Comparison of ENCODE assay signal across 21 cellular contexts in genomic region chr9:121949364-121949763, GRCh38.
A peak's percentile ranks its signal among the peaks of the same experiment; 100 is the strongest.
DNase-seq lines count a peak whose midpoint lies in the region; TF ChIP-seq lines count a peak whose summit lies in the region.
"Had no signal": no experiment of that assay in that cellular context is flagged by ENCODE, and none has a peak within 500 bp of the region (broad histone marks: within the 10 kb centered on the region; RNA-seq: fewer than 3 reads in every experiment).

No MANE protein-coding gene starts in this region.

- CTCF ChIA-PET in MCF 10A (lab: Yijun Ruan, JAX) (interaction anchor here (1.2 kb wide), 1 partner anchor 401 kb away, joined by 4 read pairs; no protein-coding TSS in a partner anchor), mammary epithelial cell (lab: Charles Lee; ENCODE audit: low non-redundant PET) (no interaction called here)

- 82% methylated on average over 4 of the region's 4 CpGs for WGBS in mammary epithelial cell (ENCODE audit: low coverage, missing lambda C conversion rate)
- 65% methylated on average over 4 of the region's 4 CpGs for WGBS in smooth muscle cell (ENCODE audit: low lambda C conversion rate)

- no peak overlapping the region for H3K4me2 ChIP-seq in mammary epithelial cell (ENCODE audit: insufficient read depth, low read depth, low read length)
- H3K4me2 ChIP-seq in smooth muscle cell: no peak overlapping the region
- H3K4me2 ChIP-seq: A549, GM23338 had no signal

- POLR2A ChIA-PET in MCF 10A (lab: Yijun Ruan, JAX): interaction anchor here (1.2 to 1.8 kb wide), 2 partner anchors 14 to 23 kb away, joined by 3 to 6 read pairs; no protein-coding TSS in a partner anchor

- peak overlapping the region; percentile 4 for H3K4me3 Mint-ChIP-seq in MCF 10A (ENCODE audit: unreplicated experiment)
- no peak overlapping the region for H3K4me3 Mint-ChIP-seq in glutamatergic neuron (ENCODE audit: unreplicated experiment)
- H3K4me3 Mint-ChIP-seq: B cell, CD14-positive monocyte, GM23338 had no signal

- peak; percentile 89 for DNase-seq in MCF 10A (ENCODE audit: unreplicated experiment)
- DNase-seq in mammary epithelial cell: no peak
- peak; percentile 9 for DNase-seq in MG63
- DNase-seq in epithelial cell of esophagus (ENCODE audit: low read depth): peak; percentile 89
- DNase-seq in smooth muscle cell (lab: John Stamatoyannopoulos, UW; ENCODE audit: unreplicated experiment): no peak
- DNase-seq in stimulated activated naive CD4-positive, alpha-beta T cell (lab: John Stamatoyannopoulos, UW): no peak
- DNase-seq in islet precursor cell: no peak
- no peak for DNase-seq in glutamatergic neuron
- DNase-seq: KG1, MV-4-11, NCI-H1105 treated with DMSO at 0.1 percent for 48 hours, NCI-H2029 treated with DMSO at 0.1 percent for 48 hours, NCI-H226, NCI-H524, NCI-H774, SHP77 had no signal

- H3K36me3 Mint-ChIP-seq in MCF 10A (ENCODE audit: insufficient read depth, unreplicated experiment): peaks cover 12% of the 10 kb centered on the region
- no peaks in the 10 kb centered on the region for H3K36me3 Mint-ChIP-seq in glutamatergic neuron (ENCODE audit: unreplicated experiment)
- H3K36me3 Mint-ChIP-seq: CD14-positive monocyte had no signal

- intact Hi-C loops in MCF 10A (cut with micrococcal nuclease) (no loop called here), mammary epithelial cell (cut with micrococcal nuclease) (no loop called here)

- peaks cover 22% of the 10 kb centered on the region for H3K4me1 ChIP-seq in mammary epithelial cell (ENCODE audit: insufficient read depth, low read length)
- H3K4me1 ChIP-seq in smooth muscle cell (ENCODE audit: low read depth): peaks cover 7% of the 10 kb centered on the region
- H3K4me1 ChIP-seq: A549 had no signal

- no peak overlapping the region for H2AFZ ChIP-seq in mammary epithelial cell (ENCODE audit: low read depth, low read length)
- no peak overlapping the region for H2AFZ ChIP-seq in smooth muscle cell (ENCODE audit: low read depth)
- H2AFZ ChIP-seq: GM23338 had no signal

- H3K27me3 ChIP-seq in mammary epithelial cell (ENCODE audit: insufficient read depth, low read length) (no peaks in the 10 kb centered on the region), MG63 (no peaks in the 10 kb centered on the region), smooth muscle cell (ENCODE audit: low read depth) (no peaks in the 10 kb centered on the region)

- H3K27me3 Mint-ChIP-seq in MCF 10A (ENCODE audit: insufficient read depth, unreplicated experiment) (no peaks in the 10 kb centered on the region), glutamatergic neuron (ENCODE audit: unreplicated experiment) (peaks cover 2% of the 10 kb centered on the region)
- H3K27me3 Mint-ChIP-seq: B cell had no signal

- TF ChIP-seq CTCF in MCF 10A (IDR thresholded peaks at IDR 0.05; ENCODE audit: unreplicated experiment) (no peak), mammary epithelial cell (conservative IDR thresholded peaks at IDR 0.05 in 1 of 2, IDR thresholded peaks at IDR 0.05 in 1 of 2; ENCODE audit: extremely low read depth in 1 of 2, insufficient read depth in 1 of 2, low read depth in 1 of 2, low read length in 2 of 2) (no peak), epithelial cell of esophagus (IDR thresholded peaks at IDR 0.05; ENCODE audit: insufficient read depth, low read depth, low read length, missing control alignments) (no peak), smooth muscle cell (IDR thresholded peaks at IDR 0.05; ENCODE audit: borderline replicate concordance, insufficient read depth, poor library complexity, severe bottlenecking) (no peak), glutamatergic neuron (IDR thresholded peaks at IDR 0.05; ENCODE audit: partially characterized antibody, unreplicated experiment) (no peak)

- H3K79me2 ChIP-seq in mammary epithelial cell (ENCODE audit: insufficient read depth, low read length) (no peaks in the 10 kb centered on the region), smooth muscle cell (ENCODE audit: low read depth) (no peaks in the 10 kb centered on the region)

- BruUV-seq in MCF 10A (replicated peaks; lab: Mats Ljungman, UMichigan) (no TSS peak), mammary epithelial cell (replicated peaks; lab: Mats Ljungman, UMichigan) (no TSS peak)

- H3K36me3 ChIP-seq in mammary epithelial cell (ENCODE audit: insufficient read depth, low read length): no peaks in the 10 kb centered on the region
- no peaks in the 10 kb centered on the region for H3K36me3 ChIP-seq in MG63
- no peaks in the 10 kb centered on the region for H3K36me3 ChIP-seq in smooth muscle cell (ENCODE audit: low read depth)
- H3K36me3 ChIP-seq: HAP-1 had no signal

- H3K27ac Mint-ChIP-seq in MCF 10A (ENCODE audit: low read depth, unreplicated experiment) (peak overlapping the region; percentile 12), glutamatergic neuron (ENCODE audit: unreplicated experiment) (no peak overlapping the region)
- H3K27ac Mint-ChIP-seq: B cell, CD14-positive monocyte, GM23338 had no signal

- no peaks in the 10 kb centered on the region for H3F3A ChIP-seq in smooth muscle cell (ENCODE audit: low read depth)

- H3K9me3 ChIP-seq in mammary epithelial cell (replicated peaks; ENCODE audit: insufficient read depth, low read length): no peaks in the 10 kb centered on the region
- H3K9me3 ChIP-seq in MG63: no peaks in the 10 kb centered on the region
- no peaks in the 10 kb centered on the region for H3K9me3 ChIP-seq in smooth muscle cell (replicated peaks; ENCODE audit: low read depth)
- H3K9me3 ChIP-seq: A549, HAP-1 had no signal

- peaks cover 21% of the 10 kb centered on the region for H3K4me1 Mint-ChIP-seq in MCF 10A (ENCODE audit: insufficient read depth, unreplicated experiment)
- H3K4me1 Mint-ChIP-seq in glutamatergic neuron (ENCODE audit: low read depth, unreplicated experiment): no peaks in the 10 kb centered on the region
- H3K4me1 Mint-ChIP-seq: CD14-positive monocyte had no signal

- dilution Hi-C loops in mammary epithelial cell (cut with HindIII; ENCODE audit: low sequenced_read_pairs): no loop called here

- H3K27ac ChIP-seq in mammary epithelial cell (ENCODE audit: insufficient read depth, low read depth, low read length): no peak overlapping the region
- H3K27ac ChIP-seq in smooth muscle cell (ENCODE audit: low read depth): peak overlapping the region; percentile 27
- H3K27ac ChIP-seq: A549 had no signal

- in situ Hi-C loops in mammary epithelial cell (cut with MboI; ENCODE audit: low sequenced_read_pairs in 2 of 2): no loop called here

- H3K9me3 Mint-ChIP-seq in MCF 10A (ENCODE audit: unreplicated experiment) (no peaks in the 10 kb centered on the region), glutamatergic neuron (ENCODE audit: unreplicated experiment) (no peaks in the 10 kb centered on the region)
- H3K9me3 Mint-ChIP-seq: GM23338 had no signal

- H3K9ac ChIP-seq in mammary epithelial cell (ENCODE audit: insufficient read depth, low read length): no peak overlapping the region
- H3K9ac ChIP-seq in smooth muscle cell (ENCODE audit: low read depth): no peak overlapping the region

- H3K4me3 ChIP-seq in mammary epithelial cell (replicated peaks in 1 of 3; ENCODE audit: insufficient read depth in 1 of 3, low read depth in 2 of 3, low read length in 3 of 3): no peak overlapping the region
- H3K4me3 ChIP-seq in MG63: no peak overlapping the region
- no peak overlapping the region for H3K4me3 ChIP-seq in epithelial cell of esophagus (ENCODE audit: low read length)
- no peak overlapping the region for H3K4me3 ChIP-seq in smooth muscle cell
- H3K4me3 ChIP-seq: A549, GM23338, HAP-1 had no signal

- no peaks in the 10 kb centered on the region for H4K20me1 ChIP-seq in mammary epithelial cell (ENCODE audit: insufficient read depth, low read length)
- no peaks in the 10 kb centered on the region for H4K20me1 ChIP-seq in smooth muscle cell (ENCODE audit: low read depth)

Comparison
In these comparisons a context has a peak if more than half of its experiments do, and no peak if none do; other contexts are left out.
1. DNase-seq: peak in MCF 10A (single experiment), MG63 (single experiment) and epithelial cell of esophagus (single experiment); none in mammary epithelial cell (single experiment), smooth muscle cell (single experiment), stimulated activated naive CD4-positive, alpha-beta T cell (0 of 6), islet precursor cell (single experiment) and glutamatergic neuron (single experiment).